ENCODE assay signal across 11 cellular contexts in genomic region chr10:79295593-79295992, GRCh38. TPM values are rescaled to one million over a fixed set of nuclear protein-coding genes. Genes with fewer than 3 reads are reported as not detected.
A peak's percentile ranks its signal among the peaks of the same experiment; 100 is the strongest.
DNase-seq lines count a peak whose midpoint lies in the region; ATAC-seq and TF ChIP-seq lines count a peak whose summit lies in the region.
"Had no signal": no experiment of that assay in that cellular context is flagged by ENCODE, and none has a peak within 500 bp of the region (broad histone marks: within the 10 kb centered on the region; RNA-seq: fewer than 3 reads in every experiment).

No MANE protein-coding gene starts in this region.

- peak overlapping the region; percentile 8 for H3K27ac Mint-ChIP-seq in activated CD8-positive, alpha-beta T cell treated with anti-CD3 and anti-CD28 coated beads for 36 hours
- H3K27ac Mint-ChIP-seq in mesothelial cell of epicardium: no peak overlapping the region

- DNase-seq in AML-193 (lab: John Stamatoyannopoulos, UW): peak; percentile 58 to 64
- DNase-seq in HL-60 (ENCODE audit: low read depth in 1 of 2, low spot score in 1 of 2): peak in 1 of 2 experiments; percentile 80
- DNase-seq in activated CD8-positive, alpha-beta T cell treated with anti-CD3 and anti-CD28 coated beads for 36 hours: peak; percentile 38
- peak; percentile 67 for DNase-seq in lower lobe of right lung
- DNase-seq in mesenteric fat pad (ENCODE audit: low spot score): no peak
- no peak for DNase-seq in mesothelial cell of epicardium (ENCODE audit: low spot score in 2 of 2, unreplicated experiment in 2 of 2)
- no peak for DNase-seq in middle frontal gyrus (ENCODE audit: extremely low spot score, low spot score)
- DNase-seq: NCI-H2107 had no signal

- H3K4me1 Mint-ChIP-seq in activated CD8-positive, alpha-beta T cell treated with anti-CD3 and anti-CD28 coated beads for 36 hours (ENCODE audit: low read depth): peaks cover 17% of the 10 kb centered on the region
- H3K4me1 Mint-ChIP-seq in mesothelial cell of epicardium: no peaks in the 10 kb centered on the region

- intact Hi-C loops in activated CD8-positive, alpha-beta T cell treated with anti-CD3 and anti-CD28 coated beads for 36 hours (cut with micrococcal nuclease): no loop called here
- intact Hi-C loops in lower lobe of right lung (cut with DNase I): no loop called here

- no peaks in the 10 kb centered on the region for H3K27me3 ChIP-seq in HL-60 (ENCODE audit: insufficient read depth, poor library complexity, severe bottlenecking)
- H3K27me3 ChIP-seq in lower lobe of right lung (ENCODE audit: low read depth): no peaks in the 10 kb centered on the region
- H3K27me3 ChIP-seq: SJSA1 had no signal

- no peak for ATAC-seq in activated CD8-positive, alpha-beta T cell treated with anti-CD3 and anti-CD28 coated beads for 36 hours
- ATAC-seq in lower lobe of right lung (peak; percentile 26 to 43), GM18520 (IDR thresholded peaks at IDR 0.05; ENCODE audit: unreplicated experiment) (no peak)
- ATAC-seq: left lobe of liver had no signal

- H3K4me1 ChIP-seq in lower lobe of right lung: peaks cover 46% of the 10 kb centered on the region

- H3K4me3 Mint-ChIP-seq in activated CD8-positive, alpha-beta T cell treated with anti-CD3 and anti-CD28 coated beads for 36 hours: no peak overlapping the region
- no peak overlapping the region for H3K4me3 Mint-ChIP-seq in mesothelial cell of epicardium

- H3K27me3 Mint-ChIP-seq in activated CD8-positive, alpha-beta T cell treated with anti-CD3 and anti-CD28 coated beads for 36 hours: no peaks in the 10 kb centered on the region
- no peaks in the 10 kb centered on the region for H3K27me3 Mint-ChIP-seq in mesothelial cell of epicardium (ENCODE audit: low read depth)

- TF ChIP-seq CTCF in HL-60 (IDR thresholded peaks at IDR 0.05; ENCODE audit: insufficient read depth, low read length): no peak
- TF ChIP-seq CTCF in activated CD8-positive, alpha-beta T cell treated with anti-CD3 and anti-CD28 coated beads for 36 hours (IDR thresholded peaks at IDR 0.05): no peak
- TF ChIP-seq CTCF in lower lobe of right lung (IDR thresholded peaks at IDR 0.05): no peak
- TF ChIP-seq CTCF in mesothelial cell of epicardium (IDR thresholded peaks at IDR 0.05; ENCODE audit: unreplicated experiment): no peak

- peaks cover 94% of the 10 kb centered on the region for H3K36me3 ChIP-seq in lower lobe of right lung

- peak overlapping the region; percentile 81 for H3K27ac ChIP-seq in HL-60 (replicated peaks)
- H3K27ac ChIP-seq in lower lobe of right lung: peak overlapping the region; percentile 76
- H3K27ac ChIP-seq: SJSA1 had no signal

- H3K36me3 Mint-ChIP-seq in activated CD8-positive, alpha-beta T cell treated with anti-CD3 and anti-CD28 coated beads for 36 hours (ENCODE audit: low read depth): peaks cover 40% of the 10 kb centered on the region
- peaks cover 44% of the 10 kb centered on the region for H3K36me3 Mint-ChIP-seq in mesothelial cell of epicardium

- H3K4me3 ChIP-seq in HL-60 (replicated peaks; ENCODE audit: insufficient read depth, low read length) (no peak overlapping the region), lower lobe of right lung (no peak overlapping the region)
- H3K4me3 ChIP-seq: SJSA1 had no signal

- H3K9me3 Mint-ChIP-seq in activated CD8-positive, alpha-beta T cell treated with anti-CD3 and anti-CD28 coated beads for 36 hours: no peaks in the 10 kb centered on the region
- H3K9me3 Mint-ChIP-seq in mesothelial cell of epicardium: no peaks in the 10 kb centered on the region

- H3K9me3 ChIP-seq in lower lobe of right lung: no peaks in the 10 kb centered on the region
- H3K9me3 ChIP-seq: SJSA1 had no signal

- CTCF ChIA-PET in activated CD8-positive, alpha-beta T cell treated with anti-CD3 and anti-CD28 coated beads for 36 hours (lab: Charles Lee): no interaction called here

- POLR2A ChIA-PET in activated CD8-positive, alpha-beta T cell treated with anti-CD3 and anti-CD28 coated beads for 36 hours (lab: Charles Lee): interaction anchor here (1.5 kb wide), 2 partner anchors 10 to 19 kb away, joined by 3 to 5 read pairs; no protein-coding TSS in a partner anchor

RNA-seq across cellular contexts. Expression of gene PPIF, which starts 51.7 kb away (rescaled TPM):
- total RNA-seq in activated CD8-positive, alpha-beta T cell treated with anti-CD3 and anti-CD28 coated beads for 36 hours: 10 to 100 TPM; 81.5 to 88.6 TPM
- 28.5 TPM for total RNA-seq in lower lobe of right lung
- total RNA-seq in mesenteric fat pad: 181 TPM
- total RNA-seq in mesothelial cell of epicardium: 35.1 to 37.3 TPM (median 36.3 TPM) in 3 replicates

Comparison
In these comparisons a context has a peak if more than half of its experiments do, and no peak if none do; other contexts are left out.
1. DNase-seq: peak in AML-193 (2 of 2), activated CD8-positive, alpha-beta T cell treated with anti-CD3 and anti-CD28 coated beads for 36 hours (single experiment) and lower lobe of right lung (single experiment); none in mesenteric fat pad (single experiment), mesothelial cell of epicardium (0 of 2) and middle frontal gyrus (single experiment).
2. ATAC-seq: peak in lower lobe of right lung (2 of 2); none in activated CD8-positive, alpha-beta T cell treated with anti-CD3 and anti-CD28 coated beads for 36 hours (single experiment) and GM18520 (single experiment).